Comparison of ENCODE assay signal across 17 cellular contexts in genomic region chr21:15444118-15444960, GRCh38.
DNase-seq lines count a peak whose midpoint lies in the region; ATAC-seq and TF ChIP-seq lines count a peak whose summit lies in the region.
"Had no signal": no experiment of that assay in that cellular context is flagged by ENCODE, and none has a peak within 500 bp of the region (broad histone marks: within the 10 kb centered on the region; RNA-seq: fewer than 3 reads in every experiment).

No MANE protein-coding gene starts in this region.

- intact Hi-C loops in left ventricle myocardium inferior (cut with micrococcal nuclease) (no loop called here), stomach (cut with DNase I; ENCODE audit: low total_unique reads) (no loop called here)

- in situ Hi-C loops in Caki2 (cut with HindIII; ENCODE audit: low pct_unique_long_range_greater_than_20kb, low sequenced_read_pairs), result no loop called here

- DNase-seq in Caki2 (ENCODE audit: low read depth), result peak; percentile 92
- peak; percentile 33 for DNase-seq in UCSD-AML1 (lab: John Stamatoyannopoulos, UW; ENCODE audit: unreplicated experiment)
- peak; percentile 49 for DNase-seq in iPS-NIHi7 (ENCODE audit: extremely low spot score)
- peak; percentile 3 for DNase-seq in pons (ENCODE audit: low spot score)
- DNase-seq in left ventricle myocardium inferior, result no peak
- no peak for DNase-seq in activated CD4-positive, CD25-positive, alpha-beta regulatory T cell (lab: John Stamatoyannopoulos, UW)
- no peak for DNase-seq in stomach
- DNase-seq: Karpas-422; lower lobe of right lung; natural killer cell; NCI-H146; NCI-H510A; stimulated activated CD4-positive, alpha-beta T cell treated with anti-CD3 and anti-CD28 coated beads, Interleukin-4, amount 100 ng/mL, for 1 hour had no signal

- H3K27me3 ChIP-seq in left ventricle myocardium inferior (ENCODE audit: low read depth), result no peaks in the 10 kb centered on the region
- no peaks in the 10 kb centered on the region for H3K27me3 ChIP-seq in stomach
- H3K27me3 ChIP-seq: ascending aorta, tibial nerve had no signal

- H3K4me3 ChIP-seq in left ventricle myocardium inferior (no peak overlapping the region), stomach (no peak overlapping the region)
- H3K4me3 ChIP-seq: ascending aorta, HAP-1, lower lobe of right lung, tibial nerve had no signal

- no peak for TF ChIP-seq POLR2A in stomach (IDR thresholded peaks at IDR 0.05)

- ATAC-seq in HG02763 (IDR thresholded peaks at IDR 0.05; ENCODE audit: unreplicated experiment), result no peak
- ATAC-seq: natural killer cell had no signal

- 71 to 84% (median 81%) methylated on average over 7 of the region's 7 CpGs for WGBS in stomach, 5 donors

- H3K27ac ChIP-seq in left ventricle myocardium inferior (replicated peaks), result no peak overlapping the region
- H3K27ac ChIP-seq in stomach, result no peak overlapping the region
- H3K27ac ChIP-seq: ascending aorta, lower lobe of right lung, tibial nerve had no signal

- H3K36me3 ChIP-seq in left ventricle myocardium inferior, result no peaks in the 10 kb centered on the region
- no peaks in the 10 kb centered on the region for H3K36me3 ChIP-seq in stomach
- H3K36me3 ChIP-seq: ascending aorta, HAP-1, lower lobe of right lung, tibial nerve had no signal

- no peak for TF ChIP-seq EP300 in stomach (IDR thresholded peaks at IDR 0.05)

- H3K4me1 ChIP-seq in left ventricle myocardium inferior (peaks cover 8% of the 10 kb centered on the region), stomach (peaks cover 0 to 27% (median 8%) of the 10 kb centered on the region in 4 donors)
- H3K4me1 ChIP-seq: ascending aorta, HAP-1 had no signal

- peaks cover 21% of the 10 kb centered on the region for H3K9me3 ChIP-seq in left ventricle myocardium inferior (replicated peaks)
- no peaks in the 10 kb centered on the region for H3K9me3 ChIP-seq in stomach
- H3K9me3 ChIP-seq: ascending aorta, HAP-1, lower lobe of right lung, tibial nerve had no signal

- TF ChIP-seq CTCF in left ventricle myocardium inferior (IDR thresholded peaks at IDR 0.05; ENCODE audit: borderline replicate concordance) (no peak), stomach (IDR thresholded peaks at IDR 0.05) (no peak)

Comparison
In these comparisons a context has a peak if more than half of its experiments do, and no peak if none do; other contexts are left out.
1. DNase-seq: peak in Caki2 (single experiment), UCSD-AML1 (single experiment), iPS-NIHi7 (single experiment) and pons (single experiment); none in left ventricle myocardium inferior (single experiment), activated CD4-positive, CD25-positive, alpha-beta regulatory T cell (0 of 4) and stomach (single experiment).